14 cellular contexts compared by ENCODE assay signal in the genomic region with DNA sequence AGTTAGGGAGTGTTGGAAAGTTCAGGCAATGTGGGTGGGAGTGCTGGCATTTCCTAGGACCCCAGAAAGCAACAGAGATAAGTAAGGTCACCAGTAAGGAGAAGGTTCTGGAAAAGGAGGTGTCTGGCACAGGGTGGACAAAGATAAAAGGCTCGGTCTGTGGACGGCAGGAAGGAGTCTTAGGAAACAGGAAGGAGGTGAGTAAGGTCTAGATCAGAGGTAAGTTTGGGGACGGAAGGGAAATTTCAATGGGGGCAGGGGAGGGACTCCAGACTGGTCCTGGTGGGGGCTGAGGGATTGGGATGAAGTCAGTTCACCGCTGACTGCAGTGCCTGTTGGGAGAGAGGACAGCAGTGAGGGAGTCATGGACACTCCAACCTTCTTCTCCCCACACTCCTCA. TPM values are rescaled to one million over a fixed set of nuclear protein-coding genes. Genes with fewer than 3 reads are reported as not detected.
DNase-seq lines count a peak whose midpoint lies in the region; ATAC-seq and TF ChIP-seq lines count a peak whose summit lies in the region.
"Had no signal": no experiment of that assay in that cellular context is flagged by ENCODE, and none has a peak within 500 bp of the region (broad histone marks: within the 10 kb centered on the region; RNA-seq: fewer than 3 reads in every experiment).

No MANE protein-coding gene starts in this region.

- H3K27me3 Mint-ChIP-seq in activated T-helper 17 cell treated with anti-CD3 and anti-CD28 coated beads, Interleukin-2, amount 50 U/mL, for 72 hours = peaks cover 28% of the 10 kb centered on the region
- peaks cover 57% of the 10 kb centered on the region for H3K27me3 Mint-ChIP-seq in activated T-cell treated with anti-CD3 and anti-CD28 coated beads, Interleukin-2, amount 50 U/mL, for 72 hours (ENCODE audit: low read depth)

- H3K27ac ChIP-seq in BLaER1 treated with 17β-estradiol and CSF1 and Interleukin-3, amounts not matched to agents 10 nM and 100 nM = no peak overlapping the region
- H3K27ac ChIP-seq in HCT116 (ENCODE audit: low read depth, low read length) (no peak overlapping the region), layer of hippocampus (ENCODE audit: low read depth, low read length) (peak overlapping the region; percentile 5), stomach (no peak overlapping the region)
- H3K27ac ChIP-seq: SJSA1 had no signal

- RAD21 ChIA-PET in HCT116 (lab: Charles Lee; ENCODE audit: low non-redundant PET in 1 of 2, low total read pairs in 2 of 2, uncharacterized antibody in 2 of 2, unreplicated experiment in 2 of 2) = interaction anchor here in 1 of 2 experiments (0.9 kb wide), 1 partner anchor 50 kb away, joined by 4 read pairs; no protein-coding TSS in a partner anchor

- TF ChIP-seq POLR2A in HCT116 (IDR thresholded peaks at IDR 0.05; ENCODE audit: borderline replicate concordance, extremely low read depth, insufficient read depth, insufficient read length) = no peak
- TF ChIP-seq POLR2A in stomach (IDR thresholded peaks at IDR 0.05) = no peak

- no peak overlapping the region for H2AFZ ChIP-seq in HCT116 (ENCODE audit: low read depth, low read length, poor library complexity, severe bottlenecking)

- H3K79me2 ChIP-seq in HCT116 (ENCODE audit: insufficient read depth, low read length) = no peaks in the 10 kb centered on the region

- no TSS peak for BruUV-seq in HCT116 (replicated peaks; lab: Mats Ljungman, UMichigan)

- intact Hi-C loops in HCT116 (cut with micrococcal nuclease) (no loop called here), stomach (cut with DNase I; ENCODE audit: low total_unique reads) (no loop called here)

- no peak overlapping the region for H3K4me3 ChIP-seq in BLaER1 treated with 17β-estradiol and CSF1 and Interleukin-3, amounts not matched to agents 10 nM and 100 nM
- H3K4me3 ChIP-seq in HCT116 (replicated peaks in 1 of 2; ENCODE audit: low read depth in 1 of 2, low read length in 2 of 2) (no peak overlapping the region), stomach (no peak overlapping the region)
- H3K4me3 ChIP-seq: SJSA1 had no signal

- H3K4me3 Mint-ChIP-seq in activated T-helper 17 cell treated with anti-CD3 and anti-CD28 coated beads, Interleukin-2, amount 50 U/mL, for 72 hours = no peak overlapping the region
- H3K4me3 Mint-ChIP-seq in activated T-cell treated with anti-CD3 and anti-CD28 coated beads, Interleukin-2, amount 50 U/mL, for 72 hours = no peak overlapping the region
- H3K4me3 Mint-ChIP-seq: CD4-positive, CD25-positive, alpha-beta regulatory T cell had no signal

- peaks cover 9 to 31% (median 25%) of the 10 kb centered on the region in 10 experiments for H3K4me1 ChIP-seq in BLaER1 treated with 17β-estradiol and CSF1 and Interleukin-3, amounts not matched to agents 10 nM and 100 nM
- peaks cover 0 to 14% of the 10 kb centered on the region in 2 experiments; a peak in 2 of 4 replicates for H3K4me1 ChIP-seq in HCT116 (ENCODE audit: control insufficient read depth in 1 of 2, insufficient read depth in 2 of 2, low read length in 2 of 2)
- H3K4me1 ChIP-seq in stomach = peaks cover 0 to 11% (median 4%) of the 10 kb centered on the region in 4 donors
- H3K4me1 ChIP-seq: SJSA1 had no signal

- no peaks in the 10 kb centered on the region for H3K9me2 ChIP-seq in HCT116 (ENCODE audit: insufficient read depth)

- POLR2A ChIA-PET in HCT116 (lab: Charles Lee) = interaction anchor here (0.8 kb wide), 1 partner anchor 22 kb away, joined by 5 read pairs; no protein-coding TSS in a partner anchor

- no peak for ATAC-seq in HCT116
- ATAC-seq in activated T-helper 17 cell treated with anti-CD3 and anti-CD28 coated beads, Interleukin-2, amount 50 U/mL, for 72 hours (replicated peaks) = no peak
- no peak for ATAC-seq in activated T-cell treated with anti-CD3 and anti-CD28 coated beads, Interleukin-2, amount 50 U/mL, for 72 hours (replicated peaks in 1 of 2)

- DNase-seq in HCT116 (ENCODE audit: low read depth, low spot score) (no peak), stomach (no peak), NCI-H2171 treated with DMSO at 0.1 percent for 48 hours (lab: John Stamatoyannopoulos, UW) (no peak)
- DNase-seq in activated T-cell treated with anti-CD3 and anti-CD28 coated beads, Interleukin-2, amount 50 U/mL, for 72 hours = no peak
- DNase-seq: AML-193; CD4-positive, CD25-positive, alpha-beta regulatory T cell; DMS53; NCI-H1417 treated with DMSO at 0.1 percent for 48 hours; NCI-H2029; NCI-H510A treated with DMSO at 0.1 percent for 48 hours had no signal

- H3K36me3 ChIP-seq in BLaER1 treated with 17β-estradiol and CSF1 and Interleukin-3, amounts not matched to agents 10 nM and 100 nM = no peaks in the 10 kb centered on the region
- H3K36me3 ChIP-seq in HCT116 (ENCODE audit: control insufficient read depth in 1 of 2, insufficient read depth in 2 of 2, low read length in 2 of 2) (no peaks in the 10 kb centered on the region), stomach (peaks cover 0 to 4% (median 0%) of the 10 kb centered on the region in 4 donors)
- H3K36me3 ChIP-seq: SJSA1 had no signal

- no peak for TF ChIP-seq EP300 in stomach (IDR thresholded peaks at IDR 0.05)

- H3K4me2 ChIP-seq in BLaER1 treated with 17β-estradiol and CSF1 and Interleukin-3, amounts not matched to agents 10 nM and 100 nM = peak overlapping the region in 10 of 11 experiments; percentile 15 to 70 (median 50); a peak in 16 of 22 replicates
- H3K4me2 ChIP-seq in HCT116 (ENCODE audit: low read length) = no peak overlapping the region

- H3K9me3 ChIP-seq in BLaER1 treated with 17β-estradiol and CSF1 and Interleukin-3, amounts not matched to agents 10 nM and 100 nM (replicated peaks in 1 of 11) = peaks cover 0 to 12% (median 0%) of the 10 kb centered on the region in 11 experiments; a peak in 2 of 22 replicates
- H3K9me3 ChIP-seq in HCT116 (ENCODE audit: control insufficient read depth in 1 of 2, insufficient read depth in 1 of 2, low read depth in 1 of 2, low read length in 2 of 2) = no peaks in the 10 kb centered on the region
- no peaks in the 10 kb centered on the region for H3K9me3 ChIP-seq in stomach
- H3K9me3 ChIP-seq: SJSA1 had no signal

- no peaks in the 10 kb centered on the region for H4K20me1 ChIP-seq in BLaER1 treated with 17β-estradiol and CSF1 and Interleukin-3, amounts not matched to agents 10 nM and 100 nM
- H4K20me1 ChIP-seq in HCT116 (ENCODE audit: insufficient read depth) = no peaks in the 10 kb centered on the region

- peaks cover 2 to 25% (median 22%) of the 10 kb centered on the region in 11 experiments; a peak in 21 of 22 replicates for H3K27me3 ChIP-seq in BLaER1 treated with 17β-estradiol and CSF1 and Interleukin-3, amounts not matched to agents 10 nM and 100 nM
- H3K27me3 ChIP-seq in HCT116 (ENCODE audit: insufficient read depth, low read length) (peaks cover 2% of the 10 kb centered on the region; the same call in 1 of the 2 replicates), layer of hippocampus (ENCODE audit: control insufficient read depth, insufficient read depth, low read length) (peaks cover 10% of the 10 kb centered on the region), stomach (peaks cover 0 to 68% (median 15%) of the 10 kb centered on the region in 3 donors)

- H3K9me3 Mint-ChIP-seq in activated T-helper 17 cell treated with anti-CD3 and anti-CD28 coated beads, Interleukin-2, amount 50 U/mL, for 72 hours = no peaks in the 10 kb centered on the region
- H3K9me3 Mint-ChIP-seq in activated T-cell treated with anti-CD3 and anti-CD28 coated beads, Interleukin-2, amount 50 U/mL, for 72 hours = no peaks in the 10 kb centered on the region

- no peaks in the 10 kb centered on the region for H3K36me3 Mint-ChIP-seq in activated T-helper 17 cell treated with anti-CD3 and anti-CD28 coated beads, Interleukin-2, amount 50 U/mL, for 72 hours (ENCODE audit: low read depth)
- no peaks in the 10 kb centered on the region for H3K36me3 Mint-ChIP-seq in activated T-cell treated with anti-CD3 and anti-CD28 coated beads, Interleukin-2, amount 50 U/mL, for 72 hours (ENCODE audit: insufficient read depth in 2 of 2)

- TF ChIP-seq CTCF in HCT116 (IDR thresholded peaks at IDR 0.05 in 2 of 3, conservative IDR thresholded peaks at IDR 0.05 in 1 of 3; ENCODE audit: borderline replicate concordance in 1 of 3, insufficient read depth in 1 of 3, low read depth in 2 of 3, low read length in 2 of 3) = no peak
- TF ChIP-seq CTCF in stomach (IDR thresholded peaks at IDR 0.05) = no peak

- peak overlapping the region; percentile 40 for H3K27ac Mint-ChIP-seq in activated T-helper 17 cell treated with anti-CD3 and anti-CD28 coated beads, Interleukin-2, amount 50 U/mL, for 72 hours
- H3K27ac Mint-ChIP-seq in activated T-cell treated with anti-CD3 and anti-CD28 coated beads, Interleukin-2, amount 50 U/mL, for 72 hours = no peak overlapping the region
- H3K27ac Mint-ChIP-seq: CD4-positive, CD25-positive, alpha-beta regulatory T cell had no signal

- H3K4me1 Mint-ChIP-seq in activated T-helper 17 cell treated with anti-CD3 and anti-CD28 coated beads, Interleukin-2, amount 50 U/mL, for 72 hours = peaks cover 6% of the 10 kb centered on the region
- peaks cover 21% of the 10 kb centered on the region for H3K4me1 Mint-ChIP-seq in activated T-cell treated with anti-CD3 and anti-CD28 coated beads, Interleukin-2, amount 50 U/mL, for 72 hours (ENCODE audit: low read depth)

- CTCF ChIA-PET in HCT116 (lab: Charles Lee) = interaction anchor here (0.6 to 2.6 kb wide), 2 partner anchors 45 to 50 kb away, joined by 3 to 40 read pairs; no protein-coding TSS in a partner anchor

- H3K9ac ChIP-seq in BLaER1 treated with 17β-estradiol and CSF1 and Interleukin-3, amounts not matched to agents 10 nM and 100 nM = no peak overlapping the region
- no peak overlapping the region for H3K9ac ChIP-seq in HCT116 (ENCODE audit: low read length)

- 26 to 39% (median 34%) methylated on average over 4 of the region's 4 CpGs for WGBS in stomach, 5 donors

- no peak for TF ChIP-seq RAD21 in HCT116 (IDR thresholded peaks at IDR 0.05; ENCODE audit: low read depth)

RNA-seq across cellular contexts. Expression of a gene that starts 7.8 kb away (rescaled TPM):
- total RNA-seq in HCT116 (2021; ENCODE audit: unreplicated experiment) (11.1 TPM), stomach (10 to 100 TPM in 1 of 5 donors, 1 to 10 TPM in 3, under 1 TPM in 1; under 0.01 to 27.5 (median 3.7) TPM)
- polyA plus RNA-seq in HCT116 (2012) = 9.3 and 9.9 TPM in 2 replicates
- 10 to 100 TPM; 18.7 to 20.6 TPM for total RNA-seq in activated T-helper 17 cell treated with anti-CD3 and anti-CD28 coated beads, Interleukin-2, amount 50 U/mL, for 72 hours
- 1 to 10 TPM; 2.9 to 5.5 (median 4.9) TPM for polyA plus RNA-seq in stomach
- total RNA-seq in activated T-cell treated with anti-CD3 and anti-CD28 coated beads, Interleukin-2, amount 50 U/mL, for 72 hours = 10 to 100 TPM; 10.3 to 12.6 TPM

RNA-seq across cellular contexts. Expression of a gene that starts 9.6 kb away (rescaled TPM):
- total RNA-seq in HCT116 (2021; ENCODE audit: unreplicated experiment) (0.10 TPM), stomach (1 to 10 TPM; 1.3 to 5.8 (median 2.0) TPM)
- polyA plus RNA-seq in HCT116 (2012) = 0.04 and 0.13 TPM in 2 replicates
- under 1 TPM in 1 of 2 donors, not detected in 1; 0.13 TPM for total RNA-seq in activated T-helper 17 cell treated with anti-CD3 and anti-CD28 coated beads, Interleukin-2, amount 50 U/mL, for 72 hours
- polyA plus RNA-seq in stomach = 1 to 10 TPM in 2 of 3 donors, under 1 TPM in 1; 0.60 to 3.2 (median 2.9) TPM
- total RNA-seq in activated T-cell treated with anti-CD3 and anti-CD28 coated beads, Interleukin-2, amount 50 U/mL, for 72 hours = under 1 TPM in 1 of 2 donors, not detected in 1; 0.07 TPM
- total RNA-seq: CD4-positive, CD25-positive, alpha-beta regulatory T cell; SJSA1 had no signal
- polyA plus RNA-seq: CD4-positive, CD25-positive, alpha-beta regulatory T cell had no signal

RNA-seq across cellular contexts. Expression of a gene that starts 46.8 kb away (rescaled TPM):
- total RNA-seq in HCT116 (2021; ENCODE audit: unreplicated experiment) = 131 TPM
- polyA plus RNA-seq in HCT116 (2012) = 132 and 168 TPM in 2 replicates
- 100 to 1,000 TPM; 117 to 184 TPM for total RNA-seq in activated T-helper 17 cell treated with anti-CD3 and anti-CD28 coated beads, Interleukin-2, amount 50 U/mL, for 72 hours
- total RNA-seq in stomach = 100 to 1,000 TPM in 2 of 5 donors, 10 to 100 TPM in 3; 17.8 to 387 (median 33.8) TPM
- polyA plus RNA-seq in stomach = 10 to 100 TPM; 28.6 to 53.0 (median 31.8) TPM
- total RNA-seq in activated T-cell treated with anti-CD3 and anti-CD28 coated beads, Interleukin-2, amount 50 U/mL, for 72 hours = 100 to 1,000 TPM; 149 to 190 TPM
